In genomic region chr18:35582310-35582682, GRCh38 we compare ENCODE assay signal across 8 cellular contexts. TPM values are rescaled to one million over a fixed set of nuclear protein-coding genes. Genes with fewer than 3 reads are reported as not detected.
A peak's percentile ranks its signal among the peaks of the same experiment; 100 is the strongest.
DNase-seq lines count a peak whose midpoint lies in the region; ATAC-seq and TF ChIP-seq lines count a peak whose summit lies in the region.

No MANE protein-coding gene starts in this region.

- peaks cover 2% of the 10 kb centered on the region; the same call in 1 of the 2 replicates for H3K9me3 ChIP-seq in AG04450 (ENCODE audit: control insufficient read depth, insufficient read depth, low read length)
- H3K9me3 ChIP-seq in breast epithelium: no peaks in the 10 kb centered on the region
- H3K9me3 ChIP-seq in mononuclear cell (ENCODE audit: low read depth, low read length): no peaks in the 10 kb centered on the region

- H3K27ac ChIP-seq in AG04450 (ENCODE audit: low read depth, low read length): no peak overlapping the region
- peak overlapping the region; percentile 73 to 84 for H3K27ac ChIP-seq in breast epithelium

- H3K9me3 Mint-ChIP-seq in HFFc6: no peaks in the 10 kb centered on the region

- ATAC-seq in HG03196 (IDR thresholded peaks at IDR 0.05; ENCODE audit: unreplicated experiment): no peak

- H3K4me1 ChIP-seq in breast epithelium (peaks cover 0 to 7% of the 10 kb centered on the region in 2 donors), mononuclear cell (ENCODE audit: insufficient read depth, low read length) (peaks cover 21% of the 10 kb centered on the region)

- H3K27me3 ChIP-seq in AG04450 (ENCODE audit: control insufficient read depth, insufficient read depth, low read length) (peaks cover 3% of the 10 kb centered on the region), breast epithelium (no peaks in the 10 kb centered on the region), mononuclear cell (ENCODE audit: insufficient read depth, low read length) (peaks cover 2% of the 10 kb centered on the region)

- POLR2A ChIA-PET in AG04450 (lab: Yijun Ruan, JAX): interaction anchor here (0.8 kb wide), 1 partner anchor 34 kb away, joined by 5 read pairs; no protein-coding TSS in a partner anchor

- H3K4me1 Mint-ChIP-seq in HFFc6 (ENCODE audit: low read depth): peaks cover 15% of the 10 kb centered on the region

- intact Hi-C loops in breast epithelium (cut with DNase I; ENCODE audit: low total_unique reads): loop anchor here (10.0 kb wide), 1 partner anchor 167 kb away; no protein-coding TSS in a partner anchor

- no peak for TF ChIP-seq POLR2A in breast epithelium (IDR thresholded peaks at IDR 0.05)

- DNase-seq in AG04450 (ENCODE audit: low read depth, low spot score): no peak
- DNase-seq in HFFc6: no peak
- DNase-seq in breast epithelium (ENCODE audit: low spot score in 2 of 2): no peak
- DNase-seq in ureter (ENCODE audit: low spot score): no peak
- no peak for DNase-seq in COR-L47 (lab: John Stamatoyannopoulos, UW)
- no peak for DNase-seq in AML-193 (lab: John Stamatoyannopoulos, UW)

- peak overlapping the region; percentile 84 for H3K4me3 Mint-ChIP-seq in HFFc6

- H3K27me3 Mint-ChIP-seq in HFFc6 (ENCODE audit: insufficient read depth): peaks cover 9% of the 10 kb centered on the region

- peak overlapping the region; percentile 47; the same call in 1 of the 2 replicates for H3K27ac Mint-ChIP-seq in HFFc6

- H3K36me3 Mint-ChIP-seq in HFFc6 (ENCODE audit: low read depth): peaks cover 7% of the 10 kb centered on the region; the same call in 1 of the 2 replicates

- H3K4me3 ChIP-seq in AG04450 (ENCODE audit: low read depth, low read length): peak overlapping the region; percentile 74
- peak overlapping the region; percentile 73 to 76 (median 75) for H3K4me3 ChIP-seq in breast epithelium
- H3K4me3 ChIP-seq in mononuclear cell (ENCODE audit: low read length): peak overlapping the region; percentile 66

- CTCF ChIA-PET in AG04450 (lab: Charles Lee): interaction anchor here (1.1 kb wide), 1 partner anchor 194 kb away, joined by 3 read pairs; no protein-coding TSS in a partner anchor

- TF ChIP-seq CTCF in AG04450 (IDR thresholded peaks at IDR 0.05; ENCODE audit: low read depth, low read length) (no peak), HFFc6 (IDR thresholded peaks at IDR 0.05) (no peak), breast epithelium (IDR thresholded peaks at IDR 0.05) (no peak)

- H3K36me3 ChIP-seq in breast epithelium: no peaks in the 10 kb centered on the region

RNA-seq across cellular contexts. Expression of gene GALNT1, which starts 0.8 kb away (rescaled TPM):
- 46.3 and 69.5 TPM in 2 replicates for polyA plus RNA-seq in AG04450 (2011; rRNA removed)
- 31.7 and 44.1 TPM in 2 replicates for polyA minus RNA-seq in AG04450 (2011; rRNA and poly(A)+ RNA removed)
- 10 to 100 TPM; 36.4 to 48.2 (median 40.2) TPM for total RNA-seq in HFFc6 (2021; fragmentation: NEBNext Ultra II Directional; extraction: Animal tissue kit (Norgen Biotek cat#: 25700))
- total RNA-seq in breast epithelium (10 to 100 TPM; 34.9 to 60.9 (median 46.5) TPM), mononuclear cell (50.4 TPM), ureter (115 TPM)
